ENCODE assay signal across 11 cellular contexts in the genomic region with DNA sequence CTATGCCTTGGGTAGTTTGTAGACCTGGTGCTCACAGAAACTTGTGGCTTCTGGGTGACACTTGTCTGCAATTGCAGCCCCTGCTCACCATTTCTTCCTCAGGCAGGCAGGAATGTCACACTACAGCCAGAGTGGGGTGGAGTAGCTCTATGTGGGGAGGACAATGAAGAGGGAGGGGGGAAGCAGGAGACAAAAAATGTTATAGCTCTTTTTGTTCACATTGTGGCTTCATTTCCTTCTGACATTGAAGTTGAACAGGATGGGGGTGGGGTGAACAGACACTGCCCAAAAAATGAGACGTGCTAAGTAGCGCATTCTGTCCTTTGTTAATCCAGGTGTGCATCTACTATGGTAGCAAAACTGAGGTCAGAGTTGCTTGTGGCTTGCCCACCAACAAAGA.
A peak's percentile ranks its signal among the peaks of the same experiment; 100 is the strongest.
DNase-seq lines count a peak whose midpoint lies in the region; ATAC-seq lines count a peak whose summit lies in the region.
"Had no signal": no experiment of that assay in that cellular context is flagged by ENCODE, and none has a peak within 500 bp of the region (broad histone marks: within the 10 kb centered on the region; RNA-seq: fewer than 3 reads in every experiment).

A gene with protein sequence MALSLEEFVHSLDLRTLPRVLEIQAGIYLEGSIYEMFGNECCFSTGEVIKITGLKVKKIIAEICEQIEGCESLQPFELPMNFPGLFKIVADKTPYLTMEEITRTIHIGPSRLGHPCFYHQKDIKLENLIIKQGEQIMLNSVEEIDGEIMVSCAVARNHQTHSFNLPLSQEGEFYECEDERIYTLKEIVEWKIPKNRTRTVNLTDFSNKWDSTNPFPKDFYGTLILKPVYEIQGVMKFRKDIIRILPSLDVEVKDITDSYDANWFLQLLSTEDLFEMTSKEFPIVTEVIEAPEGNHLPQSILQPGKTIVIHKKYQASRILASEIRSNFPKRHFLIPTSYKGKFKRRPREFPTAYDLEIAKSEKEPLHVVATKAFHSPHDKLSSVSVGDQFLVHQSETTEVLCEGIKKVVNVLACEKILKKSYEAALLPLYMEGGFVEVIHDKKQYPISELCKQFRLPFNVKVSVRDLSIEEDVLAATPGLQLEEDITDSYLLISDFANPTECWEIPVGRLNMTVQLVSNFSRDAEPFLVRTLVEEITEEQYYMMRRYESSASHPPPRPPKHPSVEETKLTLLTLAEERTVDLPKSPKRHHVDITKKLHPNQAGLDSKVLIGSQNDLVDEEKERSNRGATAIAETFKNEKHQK (minus strand): TSS at position 124 of the 400 bp plus-strand sequence. CDS start 126 bp downstream, outside the sequence.

- H3K9me3 Mint-ChIP-seq in stimulated activated naive CD8-positive, alpha-beta T cell treated with anti-CD3 and anti-CD28 coated beads, Interleukin-15, amount 100 ng/mL, for 72 hours: no peaks in the 10 kb centered on the region
- H3K9me3 Mint-ChIP-seq: neural progenitor cell had no signal

- H3K27ac ChIP-seq in SK-N-MC (peak within 1 kb of the TSS; percentile 57), duodenal mucosa (ENCODE audit: low read depth, low read length) (no peak within 1 kb of the TSS)
- H3K27ac ChIP-seq: dorsolateral prefrontal cortex, neural progenitor cell had no signal

- H3K27me3 Mint-ChIP-seq in stimulated activated naive CD8-positive, alpha-beta T cell treated with anti-CD3 and anti-CD28 coated beads, Interleukin-15, amount 100 ng/mL, for 72 hours: no peaks in the 10 kb centered on the region

- H3K9ac ChIP-seq in SK-N-MC (ENCODE audit: insufficient read length) (no peak within 1 kb of the TSS), duodenal mucosa (ENCODE audit: low read depth in 1 of 2, low read length in 2 of 2) (no peak within 1 kb of the TSS)
- H3K9ac ChIP-seq: neural progenitor cell had no signal

- H3K27me3 ChIP-seq in duodenal mucosa (ENCODE audit: control insufficient read depth in 1 of 2, insufficient read depth in 2 of 2, low read length in 2 of 2): no peaks in the 10 kb centered on the region
- H3K27me3 ChIP-seq: dorsolateral prefrontal cortex, neural progenitor cell had no signal

- no peaks in the 10 kb centered on the region for H3K36me3 ChIP-seq in SK-N-MC (ENCODE audit: insufficient read depth, low read length)
- no peaks in the 10 kb centered on the region for H3K36me3 ChIP-seq in duodenal mucosa (ENCODE audit: control insufficient read depth in 1 of 2, insufficient read depth in 2 of 2, low read length in 2 of 2)
- H3K36me3 ChIP-seq: neural progenitor cell had no signal

- H3K4me1 Mint-ChIP-seq in stimulated activated naive CD8-positive, alpha-beta T cell treated with anti-CD3 and anti-CD28 coated beads, Interleukin-15, amount 100 ng/mL, for 72 hours: peaks cover 38% of the 10 kb centered on the region
- H3K4me1 Mint-ChIP-seq: neural progenitor cell; stimulated activated naive B cell treated with anti-CD40 and anti-IgM and Interleukin-4, amounts not matched to agents 10 μg/mL and 1 μg/mL and 100 μg/mL, for 72 hours had no signal

- H3K4me1 ChIP-seq in duodenal mucosa (ENCODE audit: control insufficient read depth in 1 of 2, insufficient read depth in 2 of 2, low read length in 2 of 2): no peaks in the 10 kb centered on the region

- H3K27ac Mint-ChIP-seq in stimulated activated naive CD8-positive, alpha-beta T cell treated with anti-CD3 and anti-CD28 coated beads, Interleukin-15, amount 100 ng/mL, for 72 hours: peak within 1 kb of the TSS; percentile 93 to 97
- H3K27ac Mint-ChIP-seq: neural progenitor cell; stimulated activated naive B cell treated with anti-CD40 and anti-IgM and Interleukin-4, amounts not matched to agents 10 μg/mL and 1 μg/mL and 100 μg/mL, for 72 hours had no signal

- peak; percentile 78 for ATAC-seq in stimulated activated naive CD8-positive, alpha-beta T cell treated with anti-CD3 and anti-CD28 coated beads, Interleukin-15, amount 100 ng/mL, for 72 hours
- no peak for ATAC-seq in HG02642 (IDR thresholded peaks at IDR 0.05; ENCODE audit: poor library complexity, unreplicated experiment)
- ATAC-seq: stimulated activated naive B cell treated with anti-CD40 and anti-IgM and Interleukin-4, amounts not matched to agents 10 μg/mL and 1 μg/mL and 100 μg/mL, for 72 hours had no signal

- H3K4me3 ChIP-seq in SK-N-MC (0 out of 2 replicates have a peak within 1 kb of the TSS, but pooled peaks have one; percentile 2), duodenal mucosa (ENCODE audit: low read depth in 1 of 2, low read length in 2 of 2) (peak within 1 kb of the TSS; percentile 33 to 46)
- H3K4me3 ChIP-seq: dorsolateral prefrontal cortex, neural progenitor cell had no signal

- H3K9me3 ChIP-seq in SK-N-MC (ENCODE audit: low read depth, low read length) (no peaks in the 10 kb centered on the region; the same call in 1 of the 2 replicates), duodenal mucosa (ENCODE audit: control insufficient read depth in 1 of 2, low read length in 2 of 2) (no peaks in the 10 kb centered on the region)

- DNase-seq in SK-N-MC (ENCODE audit: low read depth, low spot score): no peak
- DNase-seq in activated CD8-positive, alpha-beta memory T cell treated with anti-CD3 and anti-CD28 coated beads for 24 hours: peak; percentile 80
- peak; percentile 46 to 65 for DNase-seq in stimulated activated naive CD8-positive, alpha-beta T cell treated with anti-CD3 and anti-CD28 coated beads, Interleukin-15, amount 100 ng/mL, for 72 hours
- DNase-seq in NCI-H446 (lab: John Stamatoyannopoulos, UW): no peak
- DNase-seq in HK-2 (ENCODE audit: unreplicated experiment): no peak
- DNase-seq: amygdala; dorsolateral prefrontal cortex; stimulated activated naive B cell treated with anti-CD40 and anti-IgM and Interleukin-4, amounts not matched to agents 10 μg/mL and 1 μg/mL and 100 μg/mL, for 72 hours had no signal

- H3K4me3 Mint-ChIP-seq in stimulated activated naive CD8-positive, alpha-beta T cell treated with anti-CD3 and anti-CD28 coated beads, Interleukin-15, amount 100 ng/mL, for 72 hours: peak within 1 kb of the TSS; percentile 82 to 93
- H3K4me3 Mint-ChIP-seq: neural progenitor cell; stimulated activated naive B cell treated with anti-CD40 and anti-IgM and Interleukin-4, amounts not matched to agents 10 μg/mL and 1 μg/mL and 100 μg/mL, for 72 hours had no signal

Comparison
In these comparisons a context has a peak if more than half of its experiments do, and no peak if none do; other contexts are left out.
1. DNase-seq: peak in activated CD8-positive, alpha-beta memory T cell treated with anti-CD3 and anti-CD28 coated beads for 24 hours (single experiment) and stimulated activated naive CD8-positive, alpha-beta T cell treated with anti-CD3 and anti-CD28 coated beads, Interleukin-15, amount 100 ng/mL, for 72 hours (2 of 2); none in SK-N-MC (single experiment), NCI-H446 (0 of 2) and HK-2 (single experiment).